ENCODE assay signal across 9 cellular contexts in the genomic region with DNA sequence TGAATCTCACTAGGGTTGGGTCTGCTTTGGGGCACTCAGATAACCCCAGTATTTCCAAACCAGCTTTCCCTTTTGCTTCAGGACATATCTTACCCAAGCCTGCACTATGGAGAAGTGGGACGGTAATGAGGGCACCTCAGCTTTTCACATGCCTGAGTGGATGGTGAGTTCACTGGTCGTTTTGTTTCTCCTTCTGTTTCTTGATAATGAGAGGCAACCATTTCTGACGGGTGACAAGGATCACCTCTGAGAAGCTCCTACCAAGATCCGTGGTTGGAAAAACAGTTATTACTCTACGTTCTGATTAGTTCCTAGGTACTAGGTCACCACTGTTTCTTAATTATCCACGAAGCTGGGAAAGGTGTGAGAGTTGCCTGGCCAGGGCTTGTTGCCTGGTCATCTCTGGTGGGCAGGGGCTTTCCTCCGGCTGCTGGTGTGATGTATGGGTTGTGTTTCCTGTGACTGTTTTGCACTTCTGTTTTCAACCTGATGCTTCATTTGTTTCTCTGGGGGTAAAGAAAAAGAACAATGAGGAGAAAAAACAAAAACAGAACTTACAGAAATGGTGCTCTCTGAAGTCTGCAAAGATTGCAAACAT.
DNase-seq lines count a peak whose midpoint lies in the region; ATAC-seq lines count a peak whose summit lies in the region.
"Had no signal": no experiment of that assay in that cellular context is flagged by ENCODE, and none has a peak within 500 bp of the region (broad histone marks: within the 10 kb centered on the region; RNA-seq: fewer than 3 reads in every experiment).

No MANE protein-coding gene starts in this region.

- ATAC-seq in GM19467 (IDR thresholded peaks at IDR 0.05; ENCODE audit: unreplicated experiment): peak; percentile 23
- peak; percentile 43 for ATAC-seq in HG03571 (IDR thresholded peaks at IDR 0.05; ENCODE audit: unreplicated experiment)

- no peaks in the 10 kb centered on the region for H3K79me2 ChIP-seq in GM23248 (ENCODE audit: insufficient read depth)

- H3K27me3 Mint-ChIP-seq in CD8-positive, alpha-beta memory T cell: no peaks in the 10 kb centered on the region

- no peak overlapping the region for H3K4me3 ChIP-seq in CD8-positive, alpha-beta memory T cell (ENCODE audit: low read length)
- H3K4me3 ChIP-seq in GM23248: no peak overlapping the region

- in situ Hi-C loops in GM23248 (cut with MboI): loop anchor here (10.0 to 25.0 kb wide), 4 partner anchors 96 to 644 kb away; no protein-coding TSS in a partner anchor

- peak overlapping the region in 6 of 7 donors; percentile 56 to 76 (median 70) for H3K4me3 Mint-ChIP-seq in CD8-positive, alpha-beta memory T cell

- H3K9me3 Mint-ChIP-seq in CD8-positive, alpha-beta memory T cell: no peaks in the 10 kb centered on the region

- H4K20me1 ChIP-seq in GM23248 (ENCODE audit: insufficient read depth): no peaks in the 10 kb centered on the region

- H3K27ac ChIP-seq in CD8-positive, alpha-beta memory T cell (ENCODE audit: low read depth, low read length): no peak overlapping the region
- H3K27ac ChIP-seq in layer of hippocampus (ENCODE audit: low read depth, low read length) (peak overlapping the region; percentile 5), GM23248 (no peak overlapping the region)
- H3K27ac ChIP-seq: SK-N-MC had no signal

- peaks cover 7% of the 10 kb centered on the region for H3K4me1 ChIP-seq in CD8-positive, alpha-beta memory T cell (ENCODE audit: insufficient read depth, low read length)
- H3K4me1 ChIP-seq in GM23248 (ENCODE audit: insufficient read depth): no peaks in the 10 kb centered on the region

- no peaks in the 10 kb centered on the region for H3K27me3 ChIP-seq in CD8-positive, alpha-beta memory T cell (ENCODE audit: insufficient read depth, low read length, poor library complexity, severe bottlenecking)
- no peaks in the 10 kb centered on the region for H3K27me3 ChIP-seq in layer of hippocampus (ENCODE audit: control insufficient read depth, insufficient read depth, low read length)
- H3K27me3 ChIP-seq in GM23248 (replicated peaks; ENCODE audit: insufficient read depth): no peaks in the 10 kb centered on the region

- peaks cover 14 to 16% (median 16%) of the 10 kb centered on the region in 3 donors for H3K4me1 Mint-ChIP-seq in CD8-positive, alpha-beta memory T cell

- no peaks in the 10 kb centered on the region for H3K36me3 ChIP-seq in CD8-positive, alpha-beta memory T cell (ENCODE audit: insufficient read depth, low read length)
- H3K36me3 ChIP-seq in GM23248 (ENCODE audit: low read depth): no peaks in the 10 kb centered on the region

- 85 to 89% methylated on average over 7 of the region's 7 CpGs for WGBS in GM23248 (ENCODE audit: low coverage in 1 of 2, low lambda C conversion rate in 2 of 2, missing lambda C conversion rate in 2 of 2), 2 experiments

- H3K36me3 Mint-ChIP-seq in CD8-positive, alpha-beta memory T cell: peaks cover 0 to 1% (median 0%) of the 10 kb centered on the region in 3 donors

- H3K9ac ChIP-seq in GM23248: no peak overlapping the region

- no peaks in the 10 kb centered on the region for H3K9me2 ChIP-seq in GM23248 (ENCODE audit: insufficient read depth)

- no peak for DNase-seq in CD8-positive, alpha-beta memory T cell
- DNase-seq in NCI-H2196 (lab: John Stamatoyannopoulos, UW; ENCODE audit: unreplicated experiment) (no peak), GM19240 (ENCODE audit: insufficient read length, low spot score) (no peak), GM23248 (no peak), HuH-7 (ENCODE audit: low spot score) (no peak)

- no peaks in the 10 kb centered on the region for H3K9me3 ChIP-seq in CD8-positive, alpha-beta memory T cell (ENCODE audit: low read length)
- H3K9me3 ChIP-seq in GM23248 (ENCODE audit: low read depth): no peaks in the 10 kb centered on the region

- no peak overlapping the region for H2AFZ ChIP-seq in GM23248

- no peak overlapping the region for H3K4me2 ChIP-seq in GM23248 (ENCODE audit: unreplicated experiment)

- POLR2A ChIA-PET in CD8-positive, alpha-beta memory T cell (lab: Charles Lee): interaction anchor here (1.0 kb wide), 1 partner anchor 244 kb away, joined by 3 read pairs; no protein-coding TSS in a partner anchor

- peak overlapping the region in 5 of 8 donors; percentile 5 to 72 (median 33) for H3K27ac Mint-ChIP-seq in CD8-positive, alpha-beta memory T cell

- no peaks in the 10 kb centered on the region for H3F3A ChIP-seq in GM23248 (ENCODE audit: insufficient read depth)

- CTCF ChIA-PET in CD8-positive, alpha-beta memory T cell (lab: Charles Lee): interaction anchor here (0.6 to 3.0 kb wide), 31 partner anchors 9 to 642 kb away, joined by 3 to 59 read pairs (median 6); a partner anchor contains a TSS
